Comparison of ENCODE assay signal across 10 cellular contexts in genomic region chr6:71982385-71982784, GRCh38.
DNase-seq lines count a peak whose midpoint lies in the region; ATAC-seq and TF ChIP-seq lines count a peak whose summit lies in the region.
"Had no signal": no experiment of that assay in that cellular context is flagged by ENCODE, and none has a peak within 500 bp of the region (broad histone marks: within the 10 kb centered on the region; RNA-seq: fewer than 3 reads in every experiment).

No MANE protein-coding gene starts in this region.

- intact Hi-C loops in vagina (cut with DNase I): no loop called here

- no peaks in the 10 kb centered on the region for H3K4me1 Mint-ChIP-seq in nephron progenitor cell

- TF ChIP-seq CTCF in nephron progenitor cell (IDR thresholded peaks at IDR 0.05) (no peak), vagina (IDR thresholded peaks at IDR 0.05) (no peak)

- no peaks in the 10 kb centered on the region for H3K36me3 Mint-ChIP-seq in nephron progenitor cell (ENCODE audit: low read depth)

- ATAC-seq in GM18873 (IDR thresholded peaks at IDR 0.05; ENCODE audit: low FRiP score, unreplicated experiment) (peak; percentile 90), GM21723 (IDR thresholded peaks at IDR 0.05; ENCODE audit: unreplicated experiment) (peak; percentile 91), HG03175 (IDR thresholded peaks at IDR 0.05; ENCODE audit: unreplicated experiment) (peak; percentile 86)

- DNase-seq in nephron progenitor cell (no peak), AG20443 (ENCODE audit: low spot score) (no peak), globus pallidus (ENCODE audit: low spot score) (no peak), vagina (ENCODE audit: extremely low spot score in 2 of 2) (no peak)
- DNase-seq: NCI-H2081 treated with DMSO at 0.1 percent for 48 hours; stimulated activated CD4-positive, alpha-beta T cell treated with anti-CD3 and anti-CD28 coated beads, Interleukin-4, amount 100 ng/mL, for 24 hours had no signal

- no peak overlapping the region for H3K27ac ChIP-seq in vagina
- H3K27ac ChIP-seq: thoracic aorta had no signal

- no peaks in the 10 kb centered on the region for H3K9me3 ChIP-seq in vagina
- H3K9me3 ChIP-seq: thoracic aorta had no signal

- H3K27ac Mint-ChIP-seq in nephron progenitor cell: peak overlapping the region; percentile 35

- no peak overlapping the region for H3K4me3 Mint-ChIP-seq in nephron progenitor cell

- no peaks in the 10 kb centered on the region for H3K4me1 ChIP-seq in vagina

- H3K36me3 ChIP-seq in vagina: no peaks in the 10 kb centered on the region
- H3K36me3 ChIP-seq: thoracic aorta had no signal

- no peak overlapping the region for H3K4me3 ChIP-seq in vagina
- H3K4me3 ChIP-seq: thoracic aorta had no signal

- H3K9me3 Mint-ChIP-seq in nephron progenitor cell: no peaks in the 10 kb centered on the region

- H3K27me3 Mint-ChIP-seq in nephron progenitor cell (ENCODE audit: low read depth, poor library complexity): no peaks in the 10 kb centered on the region

- no peak for TF ChIP-seq POLR2A in vagina (IDR thresholded peaks at IDR 0.05)

- H3K27me3 ChIP-seq in vagina: no peaks in the 10 kb centered on the region
